9 cellular contexts compared by ENCODE assay signal in the genomic region with DNA sequence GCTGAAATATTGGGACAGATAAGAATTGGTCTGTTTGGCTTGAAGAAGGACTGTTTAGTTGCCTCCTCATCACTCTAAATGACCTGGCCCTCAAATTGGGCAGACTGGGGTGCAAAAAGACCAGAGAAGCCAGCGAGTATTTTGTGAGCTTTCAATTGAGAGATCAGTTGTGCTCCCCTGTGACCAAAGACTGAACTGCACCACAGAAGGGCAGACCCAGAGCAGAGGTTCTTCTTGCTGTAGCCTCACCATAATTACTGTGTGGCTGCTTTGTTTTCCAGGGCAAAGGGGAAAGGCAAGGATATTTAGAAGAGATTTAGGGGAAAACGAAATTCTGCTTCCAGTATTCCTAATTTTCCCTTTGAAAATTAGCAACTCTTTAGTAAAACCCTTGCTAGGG.
DNase-seq lines count a peak whose midpoint lies in the region; ATAC-seq and TF ChIP-seq lines count a peak whose summit lies in the region.
"Had no signal": no experiment of that assay in that cellular context is flagged by ENCODE, and none has a peak within 500 bp of the region (broad histone marks: within the 10 kb centered on the region; RNA-seq: fewer than 3 reads in every experiment).

No MANE protein-coding gene starts in this region.

- H3K36me3 ChIP-seq in esophagus squamous epithelium = no peaks in the 10 kb centered on the region
- no peaks in the 10 kb centered on the region for H3K36me3 ChIP-seq in upper lobe of right lung
- H3K36me3 ChIP-seq: neutrophil had no signal

- H3K4me3 ChIP-seq in esophagus squamous epithelium (no peak overlapping the region), upper lobe of right lung (no peak overlapping the region), coronary artery (no peak overlapping the region)

- no peak for TF ChIP-seq POLR2A in esophagus squamous epithelium (IDR thresholded peaks at IDR 0.05)

- H3K4me1 ChIP-seq in esophagus squamous epithelium (no peaks in the 10 kb centered on the region), upper lobe of right lung (no peaks in the 10 kb centered on the region)

- ATAC-seq in GM19324 (IDR thresholded peaks at IDR 0.05; ENCODE audit: low FRiP score, unreplicated experiment) (peak; percentile 60), upper lobe of right lung (no peak), GM18861 (IDR thresholded peaks at IDR 0.05; ENCODE audit: unreplicated experiment) (no peak), HG03521 (IDR thresholded peaks at IDR 0.05; ENCODE audit: unreplicated experiment) (no peak)

- TF ChIP-seq CTCF in AG09319 (IDR thresholded peaks at IDR 0.05; ENCODE audit: low read depth, low read length) (peak; percentile 53), esophagus squamous epithelium (IDR thresholded peaks at IDR 0.05) (peak in 4 of 6 experiments; percentile 10 to 38 (median 20)), upper lobe of right lung (IDR thresholded peaks at IDR 0.05) (peak; percentile 34), coronary artery (IDR thresholded peaks at IDR 0.05) (no peak)

- intact Hi-C loops in esophagus squamous epithelium (cut with DNase I) (no loop called here), upper lobe of right lung (cut with DNase I) (no loop called here)

- H3K9me3 ChIP-seq in esophagus squamous epithelium (no peaks in the 10 kb centered on the region), upper lobe of right lung (no peaks in the 10 kb centered on the region)
- H3K9me3 ChIP-seq: neutrophil had no signal

- H3K27me3 ChIP-seq in esophagus squamous epithelium (peaks cover 0 to 5% (median 0%) of the 10 kb centered on the region in 4 donors), upper lobe of right lung (no peaks in the 10 kb centered on the region)
- H3K27me3 ChIP-seq: neutrophil had no signal

- H3K27ac ChIP-seq in esophagus squamous epithelium (no peak overlapping the region), upper lobe of right lung (no peak overlapping the region), coronary artery (no peak overlapping the region)
- H3K27ac ChIP-seq: neutrophil had no signal

- 23% methylated on average over 2 of the region's 2 CpGs; no CpG with 5 or more reads in 1 of the 2 donors for WGBS in esophagus squamous epithelium, 2 donors

- DNase-seq in AG09319 (ENCODE audit: extremely low read depth, low read depth) (no peak), NCI-H2196 treated with DMSO at 0.1 percent for 48 hours (lab: John Stamatoyannopoulos, UW; ENCODE audit: unreplicated experiment) (peak; percentile 14), esophagus squamous epithelium (lab: John Stamatoyannopoulos, UW) (no peak), upper lobe of right lung (no peak), coronary artery (ENCODE audit: low spot score) (no peak)
